28 cellular contexts compared by ENCODE assay signal in genomic region chr15:76114561-76114960, GRCh38. TPM values are rescaled to one million over a fixed set of nuclear protein-coding genes. Genes with fewer than 3 reads are reported as not detected.
"Had no signal": no experiment of that assay in that cellular context is flagged by ENCODE, and none has a peak within 500 bp of the region (broad histone marks: within the 10 kb centered on the region; RNA-seq: fewer than 3 reads in every experiment).

No MANE protein-coding gene starts in this region.

- DNase-seq: hypothalamus; immature natural killer cell; kidney; left colon; left lung; lower lobe of right lung; mammary epithelial cell; mesenchymal stem cell; naive B cell; natural killer cell; ovary; stimulated activated CD4-positive, alpha-beta T cell treated with anti-CD3 and anti-CD28 coated beads, Interleukin-12 subunit alpha, Interleukin-12 subunit beta, amount 100 ng/mL, for 4 hours; stimulated activated CD4-positive, alpha-beta T cell treated with anti-CD3 and anti-CD28 coated beads, Interleukin-15, amount 100 ng/mL, for 24 hours; stimulated activated CD4-positive, alpha-beta T cell treated with anti-CD3 and anti-CD28 coated beads, Interleukin-2, amount 100 ng/mL, for 24 hours; stimulated activated CD4-positive, alpha-beta T cell treated with anti-CD3 and anti-CD28 coated beads, Interleukin-4, amount 100 ng/mL, for 1 hour; stimulated activated naive B cell treated with anti-CD40 and anti-IgM and Interleukin-4, amounts not matched to agents 10 μg/mL and 1 μg/mL and 100 μg/mL, for 72 hours; stimulated activated naive CD8-positive, alpha-beta T cell treated with anti-CD3 and anti-CD28 coated beads, Interleukin-15, Interleukin-2, amounts not matched to agents 100 U/mL and 50 U/mL, for 24 hours; stomach; testis; thyroid gland; transverse colon; upper lobe of left lung had no signal

- H3K4me3 ChIP-seq: left lung, lower lobe of right lung, ovary, right atrium auricular region, skin epidermis, stomach, testis, thyroid gland, transverse colon, upper lobe of left lung, vagina had no signal

- H3K27ac ChIP-seq: left lung, lower lobe of right lung, ovary, right atrium auricular region, skin epidermis, stomach, testis, thyroid gland, transverse colon, upper lobe of left lung, vagina had no signal

- H3K27me3 ChIP-seq: left lung, ovary, right atrium auricular region, testis, thyroid gland, upper lobe of left lung, vagina had no signal

- H3K9me3 ChIP-seq: left lung, lower lobe of right lung, ovary, right atrium auricular region, testis, thyroid gland, transverse colon, upper lobe of left lung, vagina had no signal

- H3K36me3 ChIP-seq: left lung, lower lobe of right lung, ovary, right atrium auricular region, stomach, thyroid gland, transverse colon, upper lobe of left lung, vagina had no signal

- H3K4me1 ChIP-seq: left lung, lower lobe of right lung, right atrium auricular region, stomach, testis, thyroid gland, transverse colon, upper lobe of left lung, vagina had no signal

- ATAC-seq: left colon; left lung; lower lobe of right lung; natural killer cell; sciatic nerve; stimulated activated naive B cell treated with anti-CD40 and anti-IgM and Interleukin-4, amounts not matched to agents 10 μg/mL and 1 μg/mL and 100 μg/mL, for 72 hours; stimulated activated naive CD8-positive, alpha-beta T cell treated with anti-CD3 and anti-CD28 coated beads, Interleukin-15, Interleukin-2, amounts not matched to agents 100 U/mL and 50 U/mL, for 24 hours had no signal

RNA-seq across cellular contexts. Expression of gene TMEM266, which starts 54.8 kb away (rescaled TPM):
- total RNA-seq: left colon, natural killer cell, pulmonary artery endothelial cell, renal cortical epithelial cell, thyroid gland, vagina had no signal
- polyA plus RNA-seq: immature natural killer cell had no signal
